In genomic region chr3:72150634-72151412, GRCh38 we compare ENCODE assay signal across 1 cellular context.
TF ChIP-seq lines count a peak whose summit lies in the region.

No MANE protein-coding gene starts in this region.

TF ChIP-seq in liver, 16 proteins besides CTCF, POLR2A, EP300 and RAD21 (continued from another document):
- TF ChIP-seq, protein P1, sequence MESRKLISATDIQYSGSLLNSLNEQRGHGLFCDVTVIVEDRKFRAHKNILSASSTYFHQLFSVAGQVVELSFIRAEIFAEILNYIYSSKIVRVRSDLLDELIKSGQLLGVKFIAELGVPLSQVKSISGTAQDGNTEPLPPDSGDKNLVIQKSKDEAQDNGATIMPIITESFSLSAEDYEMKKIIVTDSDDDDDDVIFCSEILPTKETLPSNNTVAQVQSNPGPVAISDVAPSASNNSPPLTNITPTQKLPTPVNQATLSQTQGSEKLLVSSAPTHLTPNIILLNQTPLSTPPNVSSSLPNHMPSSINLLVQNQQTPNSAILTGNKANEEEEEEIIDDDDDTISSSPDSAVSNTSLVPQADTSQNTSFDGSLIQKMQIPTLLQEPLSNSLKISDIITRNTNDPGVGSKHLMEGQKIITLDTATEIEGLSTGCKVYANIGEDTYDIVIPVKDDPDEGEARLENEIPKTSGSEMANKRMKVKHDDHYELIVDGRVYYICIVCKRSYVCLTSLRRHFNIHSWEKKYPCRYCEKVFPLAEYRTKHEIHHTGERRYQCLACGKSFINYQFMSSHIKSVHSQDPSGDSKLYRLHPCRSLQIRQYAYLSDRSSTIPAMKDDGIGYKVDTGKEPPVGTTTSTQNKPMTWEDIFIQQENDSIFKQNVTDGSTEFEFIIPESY (IDR thresholded peaks at IDR 0.05) = peak; percentile 93
- TF ChIP-seq FOXA2 (IDR thresholded peaks at IDR 0.05) = peak; percentile 54
- peak; percentile 99 for TF ChIP-seq HNF4A (conservative IDR thresholded peaks at IDR 0.05)
- TF ChIP-seq SP1 (IDR thresholded peaks at IDR 0.05) = peak; percentile 98
- peak; percentile 70 to 95 for TF ChIP-seq JUND (IDR thresholded peaks at IDR 0.05)
- TF ChIP-seq RXRA (IDR thresholded peaks at IDR 0.05) = peak; percentile 89 to 96
- TF ChIP-seq, protein P2, sequence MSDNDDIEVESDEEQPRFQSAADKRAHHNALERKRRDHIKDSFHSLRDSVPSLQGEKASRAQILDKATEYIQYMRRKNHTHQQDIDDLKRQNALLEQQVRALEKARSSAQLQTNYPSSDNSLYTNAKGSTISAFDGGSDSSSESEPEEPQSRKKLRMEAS (IDR thresholded peaks at IDR 0.05) = peak; percentile 94
- TF ChIP-seq REST (IDR thresholded peaks at IDR 0.05) = peak; percentile 92
- TF ChIP-seq TAF1 (conservative IDR thresholded peaks at IDR 0.05) = peak; percentile 96
